In genomic region chr16:11094838-11095565, GRCh38 we compare ENCODE assay signal across 11 cellular contexts.
DNase-seq lines count a peak whose midpoint lies in the region; ATAC-seq, FAIRE-seq and TF ChIP-seq lines count a peak whose summit lies in the region.
"Had no signal": no experiment of that assay in that cellular context is flagged by ENCODE, and none has a peak within 500 bp of the region (broad histone marks: within the 10 kb centered on the region; RNA-seq: fewer than 3 reads in every experiment).

No MANE protein-coding gene starts in this region.

- H3K4me3 Mint-ChIP-seq in naive B cell: peak overlapping the region in 7 of 8 donors; percentile 7 to 74 (median 43)

- no peak for TF ChIP-seq CTCF in AG04450 (IDR thresholded peaks at IDR 0.05; ENCODE audit: low read depth, low read length)

- no peak for FAIRE-seq in frontal cortex (lab: Jason Lieb, UNC)
- FAIRE-seq: urothelium cell line had no signal

- no peaks in the 10 kb centered on the region for H3K27me3 Mint-ChIP-seq in naive B cell

- H3K4me3 ChIP-seq in AG04450 (ENCODE audit: low read depth, low read length): no peak overlapping the region
- H3K4me3 ChIP-seq: skin epidermis had no signal

- no peaks in the 10 kb centered on the region for H3K9me3 Mint-ChIP-seq in naive B cell

- H3K27me3 ChIP-seq in AG04450 (ENCODE audit: control insufficient read depth, insufficient read depth, low read length): no peaks in the 10 kb centered on the region

- peaks cover 1 to 6% of the 10 kb centered on the region in 2 donors for H3K36me3 Mint-ChIP-seq in naive B cell

- no peaks in the 10 kb centered on the region for H3K9me3 ChIP-seq in AG04450 (ENCODE audit: control insufficient read depth, insufficient read depth, low read length)

- POLR2A ChIA-PET in AG04450 (lab: Yijun Ruan, JAX): interaction anchor here (0.9 to 1.0 kb wide), 2 partner anchors 157 to 160 kb away, joined by 3 to 5 read pairs; partner anchors contain the start of gene SOCS1

- peak overlapping the region; percentile 77 for H3K27ac ChIP-seq in AG04450 (ENCODE audit: low read depth, low read length)

- CTCF ChIA-PET in AG04450 (lab: Charles Lee): interaction anchor here (0.9 to 1.9 kb wide), 2 partner anchors 124 to 312 kb away, joined by 5 read pairs; no protein-coding TSS in a partner anchor

- peaks cover 30 to 47% (median 37%) of the 10 kb centered on the region in 3 donors for H3K4me1 Mint-ChIP-seq in naive B cell

- peak; percentile 32 for ATAC-seq in GM21576 (IDR thresholded peaks at IDR 0.05; ENCODE audit: unreplicated experiment)
- ATAC-seq in naive B cell (ENCODE audit: low read depth in 2 of 2): no peak

- H3K27ac Mint-ChIP-seq in naive B cell: peak overlapping the region; percentile 3 to 88 (median 78)

- DNase-seq in AG04450 (ENCODE audit: low read depth, low spot score) (no peak), naive B cell (no peak), HPDE6-E6E7 (ENCODE audit: extremely low spot score) (no peak), frontal cortex (ENCODE audit: low spot score in 2 of 2) (no peak), NCI-H748 (lab: John Stamatoyannopoulos, UW; ENCODE audit: unreplicated experiment) (no peak), T-helper 9 cell (no peak)
- peak; percentile 16 for DNase-seq in activated CD8-positive, alpha-beta memory T cell treated with anti-CD3 and anti-CD28 coated beads, Interleukin-2, amount 50 U/mL, for 1 hour (ENCODE audit: extremely low read depth)
- DNase-seq: effector CD4-positive, alpha-beta T cell had no signal
